Comparison of ENCODE assay signal across 8 cellular contexts in the genomic region with DNA sequence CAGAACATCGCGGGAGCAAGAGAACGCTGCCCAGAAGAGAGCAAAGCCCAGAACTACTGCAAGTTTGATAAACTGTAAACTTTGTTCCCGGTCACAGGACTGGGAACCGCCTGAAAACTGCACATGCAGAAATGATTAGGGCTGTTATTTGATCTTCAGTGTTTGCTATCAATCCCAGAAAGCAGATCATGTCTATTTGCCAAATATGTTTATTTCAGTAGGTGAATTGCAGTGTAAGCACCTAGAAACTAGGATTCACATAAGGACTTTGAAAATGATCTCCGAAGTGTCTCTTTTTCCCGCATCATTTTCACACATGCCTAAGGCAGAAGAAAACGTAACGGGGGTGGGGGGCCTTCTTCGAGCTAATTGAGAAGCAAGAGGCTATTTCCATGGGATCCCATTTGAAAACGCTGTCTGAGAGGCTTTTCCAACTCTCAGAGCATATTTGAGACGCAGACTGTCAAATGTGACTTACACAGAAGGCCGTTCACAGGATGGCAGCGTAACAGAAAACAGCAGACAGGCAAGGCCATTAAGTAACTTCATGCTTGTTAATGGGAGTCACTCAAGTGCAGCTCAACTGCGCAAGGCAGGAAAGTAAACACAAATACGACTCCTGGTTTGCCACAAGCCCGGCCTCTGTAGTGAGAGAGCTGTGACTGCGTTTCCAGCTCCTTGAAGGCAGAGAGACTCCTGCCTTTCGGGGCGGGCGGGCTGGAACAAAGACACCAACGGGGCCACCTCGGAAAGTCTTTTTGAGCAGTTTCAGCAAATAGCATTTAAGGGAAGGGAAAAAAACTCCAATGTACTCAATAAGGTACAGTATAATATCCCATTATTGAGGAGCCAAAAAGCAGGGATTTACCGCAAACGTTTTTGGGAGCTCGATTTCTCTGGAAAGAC.
A peak's percentile ranks its signal among the peaks of the same experiment; 100 is the strongest.
DNase-seq lines count a peak whose midpoint lies in the region; ATAC-seq and TF ChIP-seq lines count a peak whose summit lies in the region.

No MANE protein-coding gene starts in this region.

- H3K9me2 ChIP-seq in SK-N-SH, result no peaks in the 10 kb centered on the region

- no peaks in the 10 kb centered on the region for H3K36me3 ChIP-seq in SK-N-SH (replicated peaks in 1 of 2; ENCODE audit: control insufficient read depth in 1 of 2, insufficient read depth in 2 of 2, low read length in 1 of 2)
- H3K36me3 ChIP-seq in parathyroid adenoma (ENCODE audit: control insufficient read depth, insufficient read depth, low read length), result no peaks in the 10 kb centered on the region

- H3K4me1 ChIP-seq in SK-N-SH (ENCODE audit: control insufficient read depth in 1 of 2, insufficient read depth in 2 of 2, low read depth in 1 of 2, low read length in 1 of 2), result peaks cover 26 to 47% of the 10 kb centered on the region in 2 experiments
- peaks cover 28% of the 10 kb centered on the region for H3K4me1 ChIP-seq in parathyroid adenoma

- no peaks in the 10 kb centered on the region for H3K27me3 ChIP-seq in SK-N-SH (ENCODE audit: insufficient read depth)
- no peaks in the 10 kb centered on the region for H3K27me3 ChIP-seq in parathyroid adenoma (ENCODE audit: control insufficient read depth, insufficient read depth, low read length)

- peak overlapping the region; percentile 77 for H2AFZ ChIP-seq in SK-N-SH (ENCODE audit: low read depth)
- peak overlapping the region; percentile 84 for H2AFZ ChIP-seq in parathyroid adenoma

- ATAC-seq in GM21825 (IDR thresholded peaks at IDR 0.05; ENCODE audit: unreplicated experiment), result no peak

- no peaks in the 10 kb centered on the region for H3K9me3 ChIP-seq in SK-N-SH
- H3K9me3 ChIP-seq in parathyroid adenoma (ENCODE audit: control insufficient read depth, low read length), result no peaks in the 10 kb centered on the region

- TF ChIP-seq EP300 in SK-N-SH (IDR thresholded peaks at IDR 0.05; ENCODE audit: borderline replicate concordance in 1 of 2, low read depth in 1 of 2, low read length in 1 of 2), result no peak

- peak; percentile 83 for DNase-seq in AG09319 (ENCODE audit: extremely low read depth, low read depth)
- peak; percentile 98 for DNase-seq in HT-29 (ENCODE audit: low spot score)
- peak; percentile 34 for DNase-seq in SK-N-SH
- DNase-seq in globus pallidus (ENCODE audit: low spot score), result peak; percentile 50
- DNase-seq in GM19240 (ENCODE audit: insufficient read length, low spot score), result no peak
- no peak for DNase-seq in activated T-cell treated with anti-CD3 and anti-CD28 coated beads for 4 hours

- CTCF ChIA-PET in SK-N-SH (lab: Yijun Ruan, JAX), result interaction anchor here (1.2 kb wide), 1 partner anchor 11 kb away, joined by 3 read pairs; no protein-coding TSS in a partner anchor

- POLR2A ChIA-PET in SK-N-SH (lab: Yijun Ruan, JAX), result interaction anchor here (1.0 kb wide), 1 partner anchor 127 kb away, joined by 3 read pairs; no protein-coding TSS in a partner anchor

- peak overlapping the region; percentile 43 for H3K4me2 ChIP-seq in SK-N-SH
- peak overlapping the region; percentile 71 for H3K4me2 ChIP-seq in parathyroid adenoma (ENCODE audit: low read length)

- H3K79me2 ChIP-seq in SK-N-SH (ENCODE audit: insufficient read depth) (no peaks in the 10 kb centered on the region), parathyroid adenoma (no peaks in the 10 kb centered on the region)

- H3F3A ChIP-seq in SK-N-SH (replicated peaks; ENCODE audit: insufficient read depth), result peaks cover 25% of the 10 kb centered on the region

- H4K20me1 ChIP-seq in SK-N-SH (ENCODE audit: insufficient read depth), result no peaks in the 10 kb centered on the region

- no peak for TF ChIP-seq CTCF in AG09319 (IDR thresholded peaks at IDR 0.05; ENCODE audit: low read depth, low read length)
- TF ChIP-seq CTCF in SK-N-SH (IDR thresholded peaks at IDR 0.05), result no peak
- no peak for TF ChIP-seq CTCF in parathyroid adenoma (IDR thresholded peaks at IDR 0.05)

- H3K9ac ChIP-seq in SK-N-SH, result peak overlapping the region; percentile 51
- H3K9ac ChIP-seq in parathyroid adenoma, result peak overlapping the region; percentile 8

- H3K27ac ChIP-seq in SK-N-SH (ENCODE audit: low read depth in 2 of 2, low read length in 1 of 2), result peak overlapping the region; percentile 58 to 67
- peak overlapping the region; percentile 89 for H3K27ac ChIP-seq in parathyroid adenoma

- H3K4me3 ChIP-seq in SK-N-SH (ENCODE audit: low read depth in 2 of 2, low read length in 1 of 2) (no peak overlapping the region; a peak in 1 of 4 replicates), parathyroid adenoma (ENCODE audit: low read depth, low read length) (peak overlapping the region; percentile 44)

- WGBS in SK-N-SH (ENCODE audit: low lambda C conversion rate), result 44% methylated on average over 26 of the region's 26 CpGs

- no peak for TF ChIP-seq RAD21 in SK-N-SH (IDR thresholded peaks at IDR 0.05; ENCODE audit: low read length)

TF ChIP-seq in SK-N-SH, 30 proteins besides CTCF, POLR2A, EP300 and RAD21:
- 0 out of 2 replicates have a peak, but pooled peaks have one; percentile 24 for TF ChIP-seq TAF1 (IDR thresholded peaks at IDR 0.05; ENCODE audit: borderline replicate concordance, low read depth, low read length)
- peak; percentile 41; the same call in 1 of the 2 replicates for TF ChIP-seq TCF12 (IDR thresholded peaks at IDR 0.05)
- no peak for TF ChIP-seq GATA2 (CRISPR knock-in tag; IDR thresholded peaks at IDR 0.05)
- TF ChIP-seq NRF1 (IDR thresholded peaks at IDR 0.05; ENCODE audit: low read depth, low read length), result 0 out of 2 replicates have a peak, but pooled peaks have one; percentile 17
- TF ChIP-seq, protein P1, sequence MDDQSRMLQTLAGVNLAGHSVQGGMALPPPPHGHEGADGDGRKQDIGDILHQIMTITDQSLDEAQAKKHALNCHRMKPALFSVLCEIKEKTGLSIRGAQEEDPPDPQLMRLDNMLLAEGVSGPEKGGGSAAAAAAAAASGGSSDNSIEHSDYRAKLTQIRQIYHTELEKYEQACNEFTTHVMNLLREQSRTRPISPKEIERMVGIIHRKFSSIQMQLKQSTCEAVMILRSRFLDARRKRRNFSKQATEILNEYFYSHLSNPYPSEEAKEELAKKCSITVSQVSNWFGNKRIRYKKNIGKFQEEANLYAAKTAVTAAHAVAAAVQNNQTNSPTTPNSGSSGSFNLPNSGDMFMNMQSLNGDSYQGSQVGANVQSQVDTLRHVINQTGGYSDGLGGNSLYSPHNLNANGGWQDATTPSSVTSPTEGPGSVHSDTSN (IDR thresholded peaks at IDR 0.05), result 0 out of 2 replicates have a peak, but pooled peaks have one; percentile 5
- no peak for TF ChIP-seq POLR2AphosphoS5 (IDR thresholded peaks at IDR 0.05; ENCODE audit: low read depth, low read length)
- TF ChIP-seq SIN3A (IDR thresholded peaks at IDR 0.05; ENCODE audit: borderline replicate concordance, low read depth, low read length), result no peak
- TF ChIP-seq, protein P2, sequence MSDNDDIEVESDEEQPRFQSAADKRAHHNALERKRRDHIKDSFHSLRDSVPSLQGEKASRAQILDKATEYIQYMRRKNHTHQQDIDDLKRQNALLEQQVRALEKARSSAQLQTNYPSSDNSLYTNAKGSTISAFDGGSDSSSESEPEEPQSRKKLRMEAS (IDR thresholded peaks at IDR 0.05; ENCODE audit: low read depth), result 0 out of 2 replicates have a peak, but pooled peaks have one; percentile 36

Comparison
In these comparisons a context has a peak if more than half of its experiments do, and no peak if none do; other contexts are left out.
1. DNase-seq: peak in AG09319 (single experiment), HT-29 (single experiment), SK-N-SH (single experiment) and globus pallidus (single experiment); none in GM19240 (single experiment) and activated T-cell treated with anti-CD3 and anti-CD28 coated beads for 4 hours (single experiment).